25 cellular contexts compared by ENCODE assay signal in the genomic region with DNA sequence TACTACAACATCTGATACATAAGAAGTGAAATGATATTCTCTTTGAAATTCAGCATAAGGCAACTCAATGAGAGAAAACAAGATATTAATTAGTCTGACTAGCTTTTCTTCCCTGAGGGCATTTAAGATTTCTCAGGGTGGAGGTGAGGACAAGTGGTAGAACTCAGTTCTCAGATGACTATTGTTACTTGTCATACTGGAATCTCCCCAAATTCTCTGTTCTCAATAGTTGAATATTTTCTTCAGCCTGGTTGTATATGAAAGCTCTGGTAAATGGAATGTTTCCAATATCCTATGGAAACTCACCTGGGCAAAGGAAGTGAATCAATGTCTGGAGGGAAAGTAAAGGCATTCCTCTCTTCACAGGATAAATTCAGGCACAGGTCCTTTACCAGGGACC. TPM values are rescaled to one million over a fixed set of nuclear protein-coding genes. Genes with fewer than 3 reads are reported as not detected.
DNase-seq lines count a peak whose midpoint lies in the region; ATAC-seq and TF ChIP-seq lines count a peak whose summit lies in the region.
"Had no signal": no experiment of that assay in that cellular context is flagged by ENCODE, and none has a peak within 500 bp of the region (broad histone marks: within the 10 kb centered on the region; RNA-seq: fewer than 3 reads in every experiment).

No MANE protein-coding gene starts in this region.

- no peaks in the 10 kb centered on the region for H3K9me3 Mint-ChIP-seq in CD4-positive, CD25-positive, alpha-beta regulatory T cell
- H3K9me3 Mint-ChIP-seq: naive B cell; stimulated activated naive CD8-positive, alpha-beta T cell treated with anti-CD3 and anti-CD28 coated beads, Interleukin-15, Interleukin-2, amounts not matched to agents 100 ng/mL and 50 ng/mL, for 24 hours had no signal

- peak overlapping the region in 2 of 3 donors; percentile 13 to 60 for H3K27ac Mint-ChIP-seq in CD4-positive, CD25-positive, alpha-beta regulatory T cell
- H3K27ac Mint-ChIP-seq: stimulated activated naive CD8-positive, alpha-beta T cell treated with anti-CD3 and anti-CD28 coated beads, Interleukin-15, Interleukin-2, amounts not matched to agents 100 ng/mL and 50 ng/mL, for 24 hours; T-helper 17 cell had no signal

- no peak overlapping the region for H3K4me3 ChIP-seq in CD4-positive, CD25-positive, alpha-beta regulatory T cell (ENCODE audit: low read depth, low read length)
- no peak overlapping the region for H3K4me3 ChIP-seq in RWPE2 (ENCODE audit: severe bottlenecking)
- H3K4me3 ChIP-seq in mesendoderm (ENCODE audit: low read length) = no peak overlapping the region
- no peak overlapping the region for H3K4me3 ChIP-seq in Karpas-422 (ENCODE audit: low read length)
- H3K4me3 ChIP-seq: body of pancreas, smooth muscle cell, thyroid gland had no signal

- H3K9ac ChIP-seq in mesendoderm (ENCODE audit: low read length) (no peak overlapping the region), Karpas-422 (ENCODE audit: low read length) (no peak overlapping the region)
- H3K9ac ChIP-seq: SK-N-SH had no signal

- H3K27me3 ChIP-seq in CD4-positive, CD25-positive, alpha-beta regulatory T cell (ENCODE audit: control insufficient read depth, insufficient read depth, low read length) = no peaks in the 10 kb centered on the region
- no peaks in the 10 kb centered on the region for H3K27me3 ChIP-seq in RWPE2 (ENCODE audit: insufficient read depth, poor library complexity, severe bottlenecking)
- H3K27me3 ChIP-seq in mesendoderm (ENCODE audit: insufficient read depth, low read length, poor library complexity) = no peaks in the 10 kb centered on the region
- H3K27me3 ChIP-seq in Karpas-422 (ENCODE audit: low read length) = no peaks in the 10 kb centered on the region
- H3K27me3 ChIP-seq: body of pancreas, thyroid gland had no signal

- no peak overlapping the region for H3K56ac ChIP-seq in mesendoderm (ENCODE audit: low read length)

- H2AK5ac ChIP-seq in mesendoderm (ENCODE audit: low read length) = no peak overlapping the region

- no peak for ATAC-seq in CD4-positive, CD25-positive, alpha-beta regulatory T cell (ENCODE audit: low read depth in 2 of 2)
- ATAC-seq in GM18520 (IDR thresholded peaks at IDR 0.05; ENCODE audit: unreplicated experiment) (peak; percentile 43), RWPE2 (ENCODE audit: low read depth) (peak; percentile 31; the same call in 2 of the 3 replicates), HG03378 (IDR thresholded peaks at IDR 0.05; ENCODE audit: unreplicated experiment) (no peak), HG03135 (IDR thresholded peaks at IDR 0.05; ENCODE audit: unreplicated experiment) (no peak)
- ATAC-seq: body of pancreas, left lobe of liver, T-helper 17 cell had no signal

- no peak overlapping the region for H3K4ac ChIP-seq in mesendoderm (ENCODE audit: low read depth, low read length)

- H3K4me1 ChIP-seq in CD4-positive, CD25-positive, alpha-beta regulatory T cell (ENCODE audit: control insufficient read depth, insufficient read depth, low read length, poor library complexity, severe bottlenecking) = peaks cover 6% of the 10 kb centered on the region
- peaks cover 18% of the 10 kb centered on the region for H3K4me1 ChIP-seq in RWPE2 (ENCODE audit: insufficient read depth, poor library complexity, severe bottlenecking)
- H3K4me1 ChIP-seq in mesendoderm (ENCODE audit: control insufficient read depth, low read depth, low read length) = peaks cover 15% of the 10 kb centered on the region
- no peaks in the 10 kb centered on the region for H3K4me1 ChIP-seq in Karpas-422 (ENCODE audit: low read length)

- DNase-seq in CD4-positive, CD25-positive, alpha-beta regulatory T cell = no peak
- DNase-seq in RWPE2 (ENCODE audit: low spot score) (no peak), mesendoderm (no peak), Karpas-422 (no peak)
- DNase-seq: activated CD4-positive, alpha-beta T cell treated with anti-CD3 and anti-CD28 coated beads for 48 hours; activated effector memory CD4-positive, alpha-beta T cell treated with anti-CD3 and anti-CD28 coated beads, Interleukin-2, amount 50 U/mL, for 16 hours; body of pancreas; GOT3; naive B cell; NCI-H1105 treated with DMSO at 0.1 percent for 48 hours; NCI-H2029 treated with DMSO at 0.1 percent for 48 hours; NCI-H2227 treated with DMSO at 0.1 percent for 48 hours; RPMI8226; SK-N-SH; stimulated activated CD4-positive, alpha-beta T cell treated with anti-CD3 and anti-CD28 coated beads, Interleukin-2, amount 100 ng/mL, for 24 hours; T-helper 17 cell; thyroid gland had no signal

- no peak overlapping the region for H2AFZ ChIP-seq in Karpas-422 (ENCODE audit: low read length)

- H3K4me3 Mint-ChIP-seq in CD4-positive, CD25-positive, alpha-beta regulatory T cell = no peak overlapping the region
- H3K4me3 Mint-ChIP-seq: naive B cell; stimulated activated naive CD8-positive, alpha-beta T cell treated with anti-CD3 and anti-CD28 coated beads, Interleukin-15, Interleukin-2, amounts not matched to agents 100 ng/mL and 50 ng/mL, for 24 hours; T-helper 17 cell had no signal

- H3K18ac ChIP-seq in mesendoderm (ENCODE audit: low read length) = peak overlapping the region; percentile 56

- H3K27me3 Mint-ChIP-seq in CD4-positive, CD25-positive, alpha-beta regulatory T cell = peaks cover 11% of the 10 kb centered on the region
- H3K27me3 Mint-ChIP-seq: stimulated activated naive CD8-positive, alpha-beta T cell treated with anti-CD3 and anti-CD28 coated beads, Interleukin-15, Interleukin-2, amounts not matched to agents 100 ng/mL and 50 ng/mL, for 24 hours had no signal

- no peaks in the 10 kb centered on the region for H3K9me2 ChIP-seq in Karpas-422 (replicated peaks; ENCODE audit: insufficient read depth, low read length)
- H3K9me2 ChIP-seq: SK-N-SH had no signal

- H3K36me3 Mint-ChIP-seq in CD4-positive, CD25-positive, alpha-beta regulatory T cell = no peaks in the 10 kb centered on the region
- H3K36me3 Mint-ChIP-seq: naive B cell had no signal

- H3K9me3 ChIP-seq in CD4-positive, CD25-positive, alpha-beta regulatory T cell (ENCODE audit: control insufficient read depth in 2 of 2, low read length in 2 of 2) = no peaks in the 10 kb centered on the region
- no peaks in the 10 kb centered on the region for H3K9me3 ChIP-seq in RWPE2 (ENCODE audit: severe bottlenecking)
- H3K9me3 ChIP-seq in Karpas-422 (ENCODE audit: low read length) = no peaks in the 10 kb centered on the region
- H3K9me3 ChIP-seq: body of pancreas, SK-N-SH, thyroid gland had no signal

- H4K20me1 ChIP-seq in Karpas-422 (ENCODE audit: insufficient read depth, low read depth, low read length) = no peaks in the 10 kb centered on the region

- H3K4me2 ChIP-seq in mesendoderm (ENCODE audit: low read length) (no peak overlapping the region), Karpas-422 (ENCODE audit: low read depth, low read length, poor library complexity, severe bottlenecking) (no peak overlapping the region)
- H3K4me2 ChIP-seq: SK-N-SH, smooth muscle cell had no signal

- no peak overlapping the region for H4K5ac ChIP-seq in mesendoderm (ENCODE audit: low read length)

- no peaks in the 10 kb centered on the region for H3K79me1 ChIP-seq in mesendoderm (ENCODE audit: low read length)

- H3K79me2 ChIP-seq in mesendoderm (ENCODE audit: control insufficient read depth, insufficient read depth, low read length) (no peaks in the 10 kb centered on the region), Karpas-422 (ENCODE audit: low read length) (no peaks in the 10 kb centered on the region)

- no peak overlapping the region for H3K27ac ChIP-seq in CD4-positive, CD25-positive, alpha-beta regulatory T cell (ENCODE audit: insufficient read depth, low read length, poor library complexity, severe bottlenecking)
- peak overlapping the region; percentile 45 for H3K27ac ChIP-seq in RWPE2 (ENCODE audit: poor library complexity, severe bottlenecking)
- H3K27ac ChIP-seq in mesendoderm (ENCODE audit: low read depth, low read length) = no peak overlapping the region
- no peak overlapping the region for H3K27ac ChIP-seq in Karpas-422 (ENCODE audit: low read length)
- H3K27ac ChIP-seq: body of pancreas, C4-2B, thyroid gland had no signal

- H2BK120ac ChIP-seq in mesendoderm (ENCODE audit: low read depth, low read length) = no peak overlapping the region

- TF ChIP-seq CTCF in RWPE2 (IDR thresholded peaks at IDR 0.05; ENCODE audit: poor library complexity, severe bottlenecking) = no peak

- no peak overlapping the region for H2BK15ac ChIP-seq in mesendoderm (replicated peaks; ENCODE audit: low read depth)

- H3K36me3 ChIP-seq in CD4-positive, CD25-positive, alpha-beta regulatory T cell (ENCODE audit: control insufficient read depth, insufficient read depth, low read length) = no peaks in the 10 kb centered on the region
- H3K36me3 ChIP-seq in RWPE2 (ENCODE audit: low read depth) (no peaks in the 10 kb centered on the region), mesendoderm (ENCODE audit: control insufficient read depth, insufficient read depth, low read length) (no peaks in the 10 kb centered on the region), Karpas-422 (ENCODE audit: insufficient read depth, low read length) (no peaks in the 10 kb centered on the region)
- H3K36me3 ChIP-seq: thyroid gland had no signal

- H3K23ac ChIP-seq in mesendoderm (ENCODE audit: low read length) = no peak overlapping the region

- H3K4me1 Mint-ChIP-seq in CD4-positive, CD25-positive, alpha-beta regulatory T cell = peaks cover 4 to 14% (median 11%) of the 10 kb centered on the region in 4 donors

- H2BK5ac ChIP-seq in mesendoderm (ENCODE audit: low read length) = no peak overlapping the region

- no peak overlapping the region for H4K8ac ChIP-seq in mesendoderm (ENCODE audit: low read depth, low read length)

RNA-seq across cellular contexts. Expression of gene ITGA5, which starts 18.2 kb away (rescaled TPM):
- 57.4 TPM for total RNA-seq in CD4-positive, CD25-positive, alpha-beta regulatory T cell
- 10 to 100 TPM; 18.6 to 31.8 (median 23.7) TPM for polyA plus RNA-seq in CD4-positive, CD25-positive, alpha-beta regulatory T cell
- polyA plus RNA-seq in mesendoderm (2013, experiment 1 of 2) = 39.8 TPM
- 35.6 TPM for polyA plus RNA-seq in mesendoderm (2013, experiment 2 of 2)
- not detected in 2 replicates for total RNA-seq in Karpas-422 (2014; rRNA removed; shearing (Covaris generic); ENCODE audit: low replicate concordance)

RNA-seq across cellular contexts. Expression of gene GTSF1, which starts 36.2 kb away (rescaled TPM):
- total RNA-seq in CD4-positive, CD25-positive, alpha-beta regulatory T cell = 3.0 TPM
- 10 to 100 TPM; 12.7 to 30.3 (median 18.4) TPM for polyA plus RNA-seq in CD4-positive, CD25-positive, alpha-beta regulatory T cell
- 2.7 TPM for polyA plus RNA-seq in mesendoderm (2013, experiment 1 of 2)
- 2.8 TPM for polyA plus RNA-seq in mesendoderm (2013, experiment 2 of 2)
- 80.4 and 119 TPM in 2 replicates for total RNA-seq in Karpas-422 (2014; rRNA removed; shearing (Covaris generic); ENCODE audit: low replicate concordance)
- total RNA-seq: body of pancreas, osteoblast, smooth muscle cell had no signal
- polyA plus RNA-seq: smooth muscle cell had no signal

RNA-seq across cellular contexts. Expression of gene ZNF385A, which starts 52.7 kb away (rescaled TPM):
- 0.86 TPM for total RNA-seq in CD4-positive, CD25-positive, alpha-beta regulatory T cell
- polyA plus RNA-seq in CD4-positive, CD25-positive, alpha-beta regulatory T cell = under 1 TPM in 2 of 4 donors, not detected in 2; 0.14 to 0.17 TPM
- 6.6 TPM for polyA plus RNA-seq in mesendoderm (2013, experiment 1 of 2)
- polyA plus RNA-seq in mesendoderm (2013, experiment 2 of 2) = 6.0 TPM
- 4.1 and 12.2 TPM in 2 replicates for total RNA-seq in Karpas-422 (2014; rRNA removed; shearing (Covaris generic); ENCODE audit: low replicate concordance)

Comparison
In these comparisons a context has a peak if more than half of its experiments do, and no peak if none do; other contexts are left out.
1. ATAC-seq: peak in GM18520 (single experiment) and RWPE2 (single experiment); none in CD4-positive, CD25-positive, alpha-beta regulatory T cell (0 of 2), HG03378 (single experiment) and HG03135 (single experiment).
2. RNA of gene ITGA5, which starts 18.2 kb away (total RNA-seq): 57.4 TPM in CD4-positive, CD25-positive, alpha-beta regulatory T cell (single experiment); not detected in Karpas-422; every median in the first group is over 10 times any median in the second.
3. RNA of gene GTSF1, which starts 36.2 kb away (total RNA-seq): 80.4 to 119 TPM in Karpas-422; 3.0 TPM in CD4-positive, CD25-positive, alpha-beta regulatory T cell (single experiment); every median in the first group is over 10 times any median in the second.